Comparison of ENCODE assay signal across 17 cellular contexts in the genomic region with DNA sequence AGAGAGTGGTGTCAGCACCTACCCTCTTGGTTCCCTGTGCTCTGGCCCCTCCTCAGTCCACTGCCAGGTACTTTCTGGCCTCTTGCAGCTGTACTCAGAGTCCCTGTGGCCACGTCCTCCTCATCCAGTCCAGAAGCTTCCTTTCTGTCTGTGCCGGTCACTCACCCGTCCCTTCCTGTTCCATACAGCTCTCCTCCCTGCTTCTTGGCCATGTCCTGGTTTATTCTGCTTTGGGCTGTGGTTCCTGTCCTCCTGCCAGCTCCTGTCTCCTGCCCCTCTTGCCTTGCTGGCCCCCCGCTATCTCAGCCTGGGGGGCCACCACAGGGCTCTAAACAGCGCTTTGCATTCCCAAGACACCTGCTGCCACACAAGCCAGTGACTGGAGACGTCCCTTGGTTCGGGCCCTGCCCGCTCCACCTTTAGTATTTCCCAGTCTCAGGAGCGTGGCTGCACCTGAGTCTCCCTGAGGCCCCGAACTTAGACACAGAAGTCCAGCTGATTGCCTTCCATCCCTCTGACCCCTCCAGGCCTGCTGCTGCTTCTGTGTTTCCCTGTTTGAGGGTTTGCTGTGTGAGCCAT. TPM values are rescaled to one million over a fixed set of nuclear protein-coding genes. Genes with fewer than 3 reads are reported as not detected.
A peak's percentile ranks its signal among the peaks of the same experiment; 100 is the strongest.
DNase-seq lines count a peak whose midpoint lies in the region; ATAC-seq, FAIRE-seq and TF ChIP-seq lines count a peak whose summit lies in the region.
"Had no signal": no experiment of that assay in that cellular context is flagged by ENCODE, and none has a peak within 500 bp of the region (broad histone marks: within the 10 kb centered on the region; RNA-seq: fewer than 3 reads in every experiment).

No MANE protein-coding gene starts in this region.

- peaks cover 5 to 10% of the 10 kb centered on the region in 2 donors for H3K36me3 Mint-ChIP-seq in activated naive CD4-positive, alpha-beta T cell treated with anti-CD3 and anti-CD28 coated beads, Interleukin-2, amount 50 U/mL, for 72 hours

- no peak for TF ChIP-seq POLR2A in transverse colon (IDR thresholded peaks at IDR 0.05)
- TF ChIP-seq POLR2A in thyroid gland (IDR thresholded peaks at IDR 0.05): no peak

- intact Hi-C loops in transverse colon (cut with DNase I; ENCODE audit: low total_unique reads) (loop anchor here (10.0 kb wide), 1 partner anchor 219 kb away; no protein-coding TSS in a partner anchor), thyroid gland (cut with DNase I) (no loop called here)

- in situ Hi-C loops in transverse colon (cut with MboI; ENCODE audit: low pct_ligation_motif_present in 1 of 4, low pct_unique_long_range_greater_than_20kb in 1 of 4, low sequenced_read_pairs in 3 of 4): loop anchor here in 2 of 4 donors (25.0 kb wide), 3 partner anchors 212 to 837 kb away; a partner anchor contains a TSS

- peak overlapping the region; percentile 75 to 86 for H3K27ac Mint-ChIP-seq in activated naive CD4-positive, alpha-beta T cell treated with anti-CD3 and anti-CD28 coated beads, Interleukin-2, amount 50 U/mL, for 72 hours

- WGBS in lung, 2 donors: 87 to 90% methylated on average over 10 of the region's 10 CpGs
- 95 to 100% methylated on average over 1 to 10 of the region's 10 CpGs for WGBS in transverse colon (ENCODE audit: low coverage in 1 of 2), 2 donors
- 91% methylated on average over 10 of the region's 10 CpGs for WGBS in thyroid gland, 2 donors

- TF ChIP-seq CTCF in lung (IDR thresholded peaks at IDR 0.05; ENCODE audit: control extremely low read depth, extremely low read depth) (no peak), transverse colon (IDR thresholded peaks at IDR 0.05) (no peak), thyroid gland (IDR thresholded peaks at IDR 0.05) (no peak)

- H3K4me3 ChIP-seq in lung: no peak overlapping the region
- no peak overlapping the region for H3K4me3 ChIP-seq in transverse colon
- no peak overlapping the region for H3K4me3 ChIP-seq in thyroid gland (replicated peaks in 1 of 3)
- H3K4me3 ChIP-seq: prostate gland had no signal

- H3K4me1 ChIP-seq in lung (ENCODE audit: control insufficient read depth in 2 of 2, insufficient read depth in 2 of 2, low read length in 2 of 2): no peaks in the 10 kb centered on the region
- H3K4me1 ChIP-seq in transverse colon: peaks cover 0 to 3% (median 0%) of the 10 kb centered on the region in 4 donors
- no peaks in the 10 kb centered on the region for H3K4me1 ChIP-seq in thyroid gland
- H3K4me1 ChIP-seq: prostate gland had no signal

- H3K9me3 Mint-ChIP-seq in activated naive CD4-positive, alpha-beta T cell treated with anti-CD3 and anti-CD28 coated beads, Interleukin-2, amount 50 U/mL, for 72 hours: no peaks in the 10 kb centered on the region

- no peak for DNase-seq in activated naive CD4-positive, alpha-beta T cell treated with anti-CD3 and anti-CD28 coated beads, Interleukin-2, amount 50 U/mL, for 72 hours (ENCODE audit: low spot score in 2 of 2)
- DNase-seq in activated naive CD4-positive, alpha-beta T cell treated with Interleukin-2 at 50 U/mL for 16 hours: no peak
- no peak for DNase-seq in lung (ENCODE audit: low spot score)
- DNase-seq in transverse colon: no peak
- DNase-seq in NCI-H2081 treated with DMSO at 0.1 percent for 48 hours (lab: John Stamatoyannopoulos, UW): no peak
- no peak for DNase-seq in frontal cortex (ENCODE audit: low spot score in 2 of 2)
- DNase-seq in thyroid gland: no peak
- DNase-seq: activated T-cell treated with anti-CD3 and anti-CD28 coated beads, Interleukin-2, amount 50 U/mL, for 48 hours; NCI-H1694; NCI-H510A; T-helper 1 cell had no signal

- no peak for FAIRE-seq in frontal cortex (lab: Jason Lieb, UNC)
- FAIRE-seq: islet of Langerhans had no signal

- H3K9me3 ChIP-seq in lung (ENCODE audit: control insufficient read depth in 2 of 2, insufficient read depth in 1 of 2, low read length in 1 of 2): no peaks in the 10 kb centered on the region
- no peaks in the 10 kb centered on the region for H3K9me3 ChIP-seq in transverse colon
- H3K9me3 ChIP-seq in thyroid gland: no peaks in the 10 kb centered on the region
- H3K9me3 ChIP-seq: prostate gland had no signal

- H3K36me3 ChIP-seq in lung (ENCODE audit: control insufficient read depth in 2 of 2, insufficient read depth in 2 of 2, low read length in 2 of 2): peaks cover 30 to 58% of the 10 kb centered on the region in 2 donors
- H3K36me3 ChIP-seq in transverse colon: peaks cover 0 to 56% (median 27%) of the 10 kb centered on the region in 4 donors
- H3K36me3 ChIP-seq in thyroid gland: peaks cover 62 to 76% of the 10 kb centered on the region in 2 donors

- H3K27ac ChIP-seq in cingulate gyrus (ENCODE audit: low read depth, low read length) (peak overlapping the region; percentile 10), lung (ENCODE audit: low read depth in 1 of 2, low read length in 1 of 2) (peak overlapping the region in 1 of 2 donors; percentile 55), transverse colon (peak overlapping the region in 3 of 4 donors; percentile 12 to 36 (median 12)), thyroid gland (no peak overlapping the region)
- H3K27ac ChIP-seq: prostate gland had no signal

- H3K27me3 ChIP-seq in lung (ENCODE audit: control insufficient read depth, insufficient read depth) (no peaks in the 10 kb centered on the region), transverse colon (no peaks in the 10 kb centered on the region), thyroid gland (no peaks in the 10 kb centered on the region)

- no peak for TF ChIP-seq EP300 in transverse colon (IDR thresholded peaks at IDR 0.05; ENCODE audit: low read depth)

- ATAC-seq in activated naive CD4-positive, alpha-beta T cell treated with anti-CD3 and anti-CD28 coated beads, Interleukin-2, amount 50 U/mL, for 72 hours: no peak
- peak; percentile 5 for ATAC-seq in lung (ENCODE audit: insufficient read depth, low FRiP score)
- ATAC-seq: activated CD4-positive, CD25-positive, alpha-beta regulatory T cell treated with anti-CD3 and anti-CD28 coated beads, Interleukin-2, amount 50 U/mL, for 24 hours had no signal

RNA-seq across cellular contexts. Expression of a gene that starts 15.5 kb away (rescaled TPM):
- 10 to 100 TPM; 43.4 to 97.5 TPM for total RNA-seq in activated naive CD4-positive, alpha-beta T cell treated with anti-CD3 and anti-CD28 coated beads, Interleukin-2, amount 50 U/mL, for 72 hours
- total RNA-seq in lung (10 to 100 TPM; 32.3 to 38.6 TPM), transverse colon (10 to 100 TPM; 26.5 to 37.4 (median 30.4) TPM), frontal cortex (10.6 TPM), thyroid gland (10 to 100 TPM; 11.0 to 16.0 (median 12.0) TPM)
- polyA plus RNA-seq in lung: 10 to 100 TPM; 23.1 to 29.5 TPM

RNA-seq across cellular contexts. Expression of a gene that starts 24.7 kb away (rescaled TPM):
- total RNA-seq in activated naive CD4-positive, alpha-beta T cell treated with anti-CD3 and anti-CD28 coated beads, Interleukin-2, amount 50 U/mL, for 72 hours: 10 to 100 TPM; 47.3 to 67.5 TPM
- total RNA-seq in lung: 10 to 100 TPM; 20.3 to 31.0 TPM
- polyA plus RNA-seq in lung: 10 to 100 TPM in 1 of 2 donors, 1 to 10 TPM in 1; 9.7 to 21.1 TPM
- total RNA-seq in transverse colon: 10 to 100 TPM in 3 of 4 donors, 1 to 10 TPM in 1; 5.6 to 29.9 (median 15.2) TPM
- total RNA-seq in frontal cortex: 31.8 TPM
- 10 to 100 TPM; 17.5 to 26.4 (median 22.3) TPM for total RNA-seq in thyroid gland

RNA-seq across cellular contexts. Expression of a gene that starts 46.1 kb away (rescaled TPM):
- not detected for total RNA-seq in activated naive CD4-positive, alpha-beta T cell treated with anti-CD3 and anti-CD28 coated beads, Interleukin-2, amount 50 U/mL, for 72 hours
- total RNA-seq in lung (not detected), transverse colon (not detected), frontal cortex (not detected), thyroid gland (not detected)
- polyA plus RNA-seq in lung: not detected
- total RNA-seq: HT-29 had no signal
- polyA plus RNA-seq: AG04450 had no signal

Comparison
In these comparisons a context has a peak if more than half of its experiments do, and no peak if none do; other contexts are left out.
1. H3K27ac ChIP-seq: peak in cingulate gyrus (single experiment) and transverse colon (3 of 4); none in thyroid gland (0 of 3).